1 cellular context compared by ENCODE assay signal in the genomic region with DNA sequence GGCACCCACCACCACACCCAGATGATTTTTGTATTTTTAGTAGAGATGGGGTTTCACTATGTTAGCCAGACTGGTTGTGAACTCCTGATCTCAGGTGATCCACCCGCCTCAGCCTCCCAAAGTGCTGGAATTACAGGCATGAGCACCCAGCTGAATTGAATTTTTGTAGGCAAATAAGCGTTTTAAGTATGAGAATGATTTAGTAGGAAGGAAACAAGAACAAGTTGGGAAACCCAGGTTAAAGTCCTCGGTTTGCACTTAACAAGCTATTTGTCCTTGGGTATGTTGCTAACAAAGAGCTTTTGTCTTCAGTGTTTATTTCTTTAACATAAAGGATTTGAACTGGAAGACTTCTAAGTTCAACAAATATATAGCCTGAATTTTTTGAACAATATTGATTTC.
A peak's percentile ranks its signal among the peaks of the same experiment; 100 is the strongest.
TF ChIP-seq lines count a peak whose summit lies in the region.

No MANE protein-coding gene starts in this region.

TF ChIP-seq in HepG2, 621 proteins besides CTCF, POLR2A, EP300 and RAD21 (continued from another document and continues in another):
- TF ChIP-seq, protein P1, sequence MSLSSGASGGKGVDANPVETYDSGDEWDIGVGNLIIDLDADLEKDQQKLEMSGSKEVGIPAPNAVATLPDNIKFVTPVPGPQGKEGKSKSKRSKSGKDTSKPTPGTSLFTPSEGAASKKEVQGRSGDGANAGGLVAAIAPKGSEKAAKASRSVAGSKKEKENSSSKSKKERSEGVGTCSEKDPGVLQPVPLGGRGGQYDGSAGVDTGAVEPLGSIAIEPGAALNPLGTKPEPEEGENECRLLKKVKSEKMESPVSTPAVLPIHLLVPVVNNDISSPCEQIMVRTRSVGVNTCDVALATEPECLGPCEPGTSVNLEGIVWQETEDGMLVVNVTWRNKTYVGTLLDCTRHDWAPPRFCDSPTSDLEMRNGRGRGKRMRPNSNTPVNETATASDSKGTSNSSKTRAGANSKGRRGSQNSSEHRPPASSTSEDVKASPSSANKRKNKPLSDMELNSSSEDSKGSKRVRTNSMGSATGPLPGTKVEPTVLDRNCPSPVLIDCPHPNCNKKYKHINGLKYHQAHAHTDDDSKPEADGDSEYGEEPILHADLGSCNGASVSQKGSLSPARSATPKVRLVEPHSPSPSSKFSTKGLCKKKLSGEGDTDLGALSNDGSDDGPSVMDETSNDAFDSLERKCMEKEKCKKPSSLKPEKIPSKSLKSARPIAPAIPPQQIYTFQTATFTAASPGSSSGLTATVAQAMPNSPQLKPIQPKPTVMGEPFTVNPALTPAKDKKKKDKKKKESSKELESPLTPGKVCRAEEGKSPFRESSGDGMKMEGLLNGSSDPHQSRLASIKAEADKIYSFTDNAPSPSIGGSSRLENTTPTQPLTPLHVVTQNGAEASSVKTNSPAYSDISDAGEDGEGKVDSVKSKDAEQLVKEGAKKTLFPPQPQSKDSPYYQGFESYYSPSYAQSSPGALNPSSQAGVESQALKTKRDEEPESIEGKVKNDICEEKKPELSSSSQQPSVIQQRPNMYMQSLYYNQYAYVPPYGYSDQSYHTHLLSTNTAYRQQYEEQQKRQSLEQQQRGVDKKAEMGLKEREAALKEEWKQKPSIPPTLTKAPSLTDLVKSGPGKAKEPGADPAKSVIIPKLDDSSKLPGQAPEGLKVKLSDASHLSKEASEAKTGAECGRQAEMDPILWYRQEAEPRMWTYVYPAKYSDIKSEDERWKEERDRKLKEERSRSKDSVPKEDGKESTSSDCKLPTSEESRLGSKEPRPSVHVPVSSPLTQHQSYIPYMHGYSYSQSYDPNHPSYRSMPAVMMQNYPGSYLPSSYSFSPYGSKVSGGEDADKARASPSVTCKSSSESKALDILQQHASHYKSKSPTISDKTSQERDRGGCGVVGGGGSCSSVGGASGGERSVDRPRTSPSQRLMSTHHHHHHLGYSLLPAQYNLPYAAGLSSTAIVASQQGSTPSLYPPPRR (CRISPR knock-in tag; IDR thresholded peaks at IDR 0.05; ENCODE audit: borderline replicate concordance) = peak; percentile 58; the same call in 1 of the 2 replicates
- TF ChIP-seq SUZ12 (IDR thresholded peaks at IDR 0.05; ENCODE audit: low read depth, low read length) (no peak), ZNF460 (CRISPR knock-in tag; IDR thresholded peaks at IDR 0.05; ENCODE audit: borderline replicate concordance) (peak; percentile 96), ZMYM4 (CRISPR knock-in tag; IDR thresholded peaks at IDR 0.05) (no peak), ZNF777 (CRISPR knock-in tag; IDR thresholded peaks at IDR 0.05) (no peak), YY1 (IDR thresholded peaks at IDR 0.05; ENCODE audit: insufficient read depth, insufficient replicate concordance, low read depth, low read length) (no peak), ZNF557 (CRISPR knock-in tag; IDR thresholded peaks at IDR 0.05) (no peak), PAF1 (CRISPR knock-in tag; IDR thresholded peaks at IDR 0.05) (no peak), JUND (CRISPR knock-in tag; IDR thresholded peaks at IDR 0.05) (no peak), PAWR (CRISPR knock-in tag; IDR thresholded peaks at IDR 0.05; ENCODE audit: borderline replicate concordance) (no peak), RBM22 (optimal IDR thresholded peaks at IDR 0.05; ENCODE audit: low read length) (no peak), HNRNPK (IDR thresholded peaks at IDR 0.05; ENCODE audit: low read depth, low read length, poor library complexity, severe bottlenecking) (no peak), ZNF703 (CRISPR knock-in tag; IDR thresholded peaks at IDR 0.05; ENCODE audit: borderline replicate concordance) (no peak), CAMTA2 (CRISPR knock-in tag; IDR thresholded peaks at IDR 0.05; ENCODE audit: borderline replicate concordance) (no peak), ZNF660 (CRISPR knock-in tag; IDR thresholded peaks at IDR 0.05; ENCODE audit: borderline replicate concordance, low read depth) (no peak), HOXD1 (CRISPR knock-in tag; IDR thresholded peaks at IDR 0.05) (0 out of 2 replicates have a peak, but pooled peaks have one; percentile 17), ZNF670 (CRISPR knock-in tag; IDR thresholded peaks at IDR 0.05; ENCODE audit: borderline replicate concordance) (no peak), TBX2 (CRISPR knock-in tag; IDR thresholded peaks at IDR 0.05; ENCODE audit: borderline replicate concordance) (peak; percentile 60; the same call in 1 of the 2 replicates), ZNF383 (CRISPR knock-in tag; IDR thresholded peaks at IDR 0.05; ENCODE audit: borderline replicate concordance) (no peak), ZBTB20 (CRISPR knock-in tag; IDR thresholded peaks at IDR 0.05; ENCODE audit: borderline replicate concordance, low read depth) (peak; percentile 67; the same call in 1 of the 2 replicates), CENPX (CRISPR knock-in tag; IDR thresholded peaks at IDR 0.05) (no peak), ZNF629 (CRISPR knock-in tag; conservative IDR thresholded peaks at IDR 0.05) (no peak), ZC3H4 (CRISPR knock-in tag; IDR thresholded peaks at IDR 0.05; ENCODE audit: borderline replicate concordance) (no peak), HMG20A (CRISPR knock-in tag; IDR thresholded peaks at IDR 0.05; ENCODE audit: borderline replicate concordance) (peak; percentile 81), ZKSCAN8 (CRISPR knock-in tag; IDR thresholded peaks at IDR 0.05; ENCODE audit: borderline replicate concordance) (peak; percentile 19; the same call in 1 of the 2 replicates), ZNF432 (CRISPR knock-in tag; IDR thresholded peaks at IDR 0.05; ENCODE audit: borderline replicate concordance) (no peak), ZNF619 (CRISPR knock-in tag; IDR thresholded peaks at IDR 0.05) (no peak), ZNF780A (CRISPR knock-in tag; IDR thresholded peaks at IDR 0.05) (no peak), KLF16 (CRISPR knock-in tag; IDR thresholded peaks at IDR 0.05) (peak in 1 of 2 experiments; percentile 30; a peak in 1 of 4 replicates), GFI1 (CRISPR knock-in tag; IDR thresholded peaks at IDR 0.05; ENCODE audit: borderline replicate concordance) (peak; percentile 29; the same call in 1 of the 2 replicates), ZNF556 (CRISPR knock-in tag; IDR thresholded peaks at IDR 0.05; ENCODE audit: borderline replicate concordance) (no peak), MTF2 (CRISPR knock-in tag; IDR thresholded peaks at IDR 0.05; ENCODE audit: borderline replicate concordance) (no peak), KLF6 (CRISPR knock-in tag; IDR thresholded peaks at IDR 0.05) (no peak), ARNTL (CRISPR knock-in tag; IDR thresholded peaks at IDR 0.05) (no peak), YEATS4 (CRISPR knock-in tag; IDR thresholded peaks at IDR 0.05; ENCODE audit: borderline replicate concordance) (peak; percentile 28; the same call in 1 of the 2 replicates), KDM2A (CRISPR knock-in tag; IDR thresholded peaks at IDR 0.05; ENCODE audit: borderline replicate concordance, low read depth) (no peak), ZNF33B (CRISPR knock-in tag; IDR thresholded peaks at IDR 0.05) (no peak), CREB1 (IDR thresholded peaks at IDR 0.05) (no peak), CREB1 (CRISPR knock-in tag; IDR thresholded peaks at IDR 0.05) (peak; percentile 51), YEATS2 (CRISPR knock-in tag; IDR thresholded peaks at IDR 0.05; ENCODE audit: borderline replicate concordance) (no peak), FOXA3 (CRISPR knock-in tag; IDR thresholded peaks at IDR 0.05) (peak; percentile 84), ZNF263 (CRISPR knock-in tag; IDR thresholded peaks at IDR 0.05) (0 out of 2 replicates have a peak, but pooled peaks have one; percentile 19), ZNF792 (CRISPR knock-in tag; IDR thresholded peaks at IDR 0.05) (no peak), ZIK1 (CRISPR knock-in tag; IDR thresholded peaks at IDR 0.05; ENCODE audit: borderline replicate concordance, low read depth) (no peak), ZNF317 (CRISPR knock-in tag; IDR thresholded peaks at IDR 0.05) (no peak)
- TF ChIP-seq, protein P2, sequence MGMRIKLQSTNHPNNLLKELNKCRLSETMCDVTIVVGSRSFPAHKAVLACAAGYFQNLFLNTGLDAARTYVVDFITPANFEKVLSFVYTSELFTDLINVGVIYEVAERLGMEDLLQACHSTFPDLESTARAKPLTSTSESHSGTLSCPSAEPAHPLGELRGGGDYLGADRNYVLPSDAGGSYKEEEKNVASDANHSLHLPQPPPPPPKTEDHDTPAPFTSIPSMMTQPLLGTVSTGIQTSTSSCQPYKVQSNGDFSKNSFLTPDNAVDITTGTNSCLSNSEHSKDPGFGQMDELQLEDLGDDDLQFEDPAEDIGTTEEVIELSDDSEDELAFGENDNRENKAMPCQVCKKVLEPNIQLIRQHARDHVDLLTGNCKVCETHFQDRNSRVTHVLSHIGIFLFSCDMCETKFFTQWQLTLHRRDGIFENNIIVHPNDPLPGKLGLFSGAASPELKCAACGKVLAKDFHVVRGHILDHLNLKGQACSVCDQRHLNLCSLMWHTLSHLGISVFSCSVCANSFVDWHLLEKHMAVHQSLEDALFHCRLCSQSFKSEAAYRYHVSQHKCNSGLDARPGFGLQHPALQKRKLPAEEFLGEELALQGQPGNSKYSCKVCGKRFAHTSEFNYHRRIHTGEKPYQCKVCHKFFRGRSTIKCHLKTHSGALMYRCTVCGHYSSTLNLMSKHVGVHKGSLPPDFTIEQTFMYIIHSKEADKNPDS (CRISPR knock-in tag; IDR thresholded peaks at IDR 0.05) = no peak
- TF ChIP-seq, protein P3, sequence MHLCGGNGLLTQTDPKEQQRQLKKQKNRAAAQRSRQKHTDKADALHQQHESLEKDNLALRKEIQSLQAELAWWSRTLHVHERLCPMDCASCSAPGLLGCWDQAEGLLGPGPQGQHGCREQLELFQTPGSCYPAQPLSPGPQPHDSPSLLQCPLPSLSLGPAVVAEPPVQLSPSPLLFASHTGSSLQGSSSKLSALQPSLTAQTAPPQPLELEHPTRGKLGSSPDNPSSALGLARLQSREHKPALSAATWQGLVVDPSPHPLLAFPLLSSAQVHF (CRISPR knock-in tag; IDR thresholded peaks at IDR 0.05) = no peak
- TF ChIP-seq, protein P4, sequence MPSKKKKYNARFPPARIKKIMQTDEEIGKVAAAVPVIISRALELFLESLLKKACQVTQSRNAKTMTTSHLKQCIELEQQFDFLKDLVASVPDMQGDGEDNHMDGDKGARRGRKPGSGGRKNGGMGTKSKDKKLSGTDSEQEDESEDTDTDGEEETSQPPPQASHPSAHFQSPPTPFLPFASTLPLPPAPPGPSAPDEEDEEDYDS (CRISPR knock-in tag; IDR thresholded peaks at IDR 0.05) = no peak
- TF ChIP-seq, protein P5, sequence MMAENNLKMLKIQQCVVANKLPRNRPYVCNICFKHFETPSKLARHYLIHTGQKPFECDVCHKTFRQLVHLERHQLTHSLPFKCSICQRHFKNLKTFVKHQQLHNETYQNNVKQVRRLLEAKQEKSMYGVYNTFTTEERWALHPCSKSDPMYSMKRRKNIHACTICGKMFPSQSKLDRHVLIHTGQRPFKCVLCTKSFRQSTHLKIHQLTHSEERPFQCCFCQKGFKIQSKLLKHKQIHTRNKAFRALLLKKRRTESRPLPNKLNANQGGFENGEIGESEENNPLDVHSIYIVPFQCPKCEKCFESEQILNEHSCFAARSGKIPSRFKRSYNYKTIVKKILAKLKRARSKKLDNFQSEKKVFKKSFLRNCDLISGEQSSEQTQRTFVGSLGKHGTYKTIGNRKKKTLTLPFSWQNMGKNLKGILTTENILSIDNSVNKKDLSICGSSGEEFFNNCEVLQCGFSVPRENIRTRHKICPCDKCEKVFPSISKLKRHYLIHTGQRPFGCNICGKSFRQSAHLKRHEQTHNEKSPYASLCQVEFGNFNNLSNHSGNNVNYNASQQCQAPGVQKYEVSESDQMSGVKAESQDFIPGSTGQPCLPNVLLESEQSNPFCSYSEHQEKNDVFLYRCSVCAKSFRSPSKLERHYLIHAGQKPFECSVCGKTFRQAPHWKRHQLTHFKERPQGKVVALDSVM (CRISPR knock-in tag; IDR thresholded peaks at IDR 0.05) = no peak
- TF ChIP-seq, protein P6, sequence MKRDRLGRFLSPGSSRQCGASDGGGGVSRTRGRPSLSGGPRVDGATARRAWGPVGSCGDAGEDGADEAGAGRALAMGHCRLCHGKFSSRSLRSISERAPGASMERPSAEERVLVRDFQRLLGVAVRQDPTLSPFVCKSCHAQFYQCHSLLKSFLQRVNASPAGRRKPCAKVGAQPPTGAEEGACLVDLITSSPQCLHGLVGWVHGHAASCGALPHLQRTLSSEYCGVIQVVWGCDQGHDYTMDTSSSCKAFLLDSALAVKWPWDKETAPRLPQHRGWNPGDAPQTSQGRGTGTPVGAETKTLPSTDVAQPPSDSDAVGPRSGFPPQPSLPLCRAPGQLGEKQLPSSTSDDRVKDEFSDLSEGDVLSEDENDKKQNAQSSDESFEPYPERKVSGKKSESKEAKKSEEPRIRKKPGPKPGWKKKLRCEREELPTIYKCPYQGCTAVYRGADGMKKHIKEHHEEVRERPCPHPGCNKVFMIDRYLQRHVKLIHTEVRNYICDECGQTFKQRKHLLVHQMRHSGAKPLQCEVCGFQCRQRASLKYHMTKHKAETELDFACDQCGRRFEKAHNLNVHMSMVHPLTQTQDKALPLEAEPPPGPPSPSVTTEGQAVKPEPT (CRISPR knock-in tag; IDR thresholded peaks at IDR 0.05; ENCODE audit: low read depth) = no peak
- TF ChIP-seq, protein P7, sequence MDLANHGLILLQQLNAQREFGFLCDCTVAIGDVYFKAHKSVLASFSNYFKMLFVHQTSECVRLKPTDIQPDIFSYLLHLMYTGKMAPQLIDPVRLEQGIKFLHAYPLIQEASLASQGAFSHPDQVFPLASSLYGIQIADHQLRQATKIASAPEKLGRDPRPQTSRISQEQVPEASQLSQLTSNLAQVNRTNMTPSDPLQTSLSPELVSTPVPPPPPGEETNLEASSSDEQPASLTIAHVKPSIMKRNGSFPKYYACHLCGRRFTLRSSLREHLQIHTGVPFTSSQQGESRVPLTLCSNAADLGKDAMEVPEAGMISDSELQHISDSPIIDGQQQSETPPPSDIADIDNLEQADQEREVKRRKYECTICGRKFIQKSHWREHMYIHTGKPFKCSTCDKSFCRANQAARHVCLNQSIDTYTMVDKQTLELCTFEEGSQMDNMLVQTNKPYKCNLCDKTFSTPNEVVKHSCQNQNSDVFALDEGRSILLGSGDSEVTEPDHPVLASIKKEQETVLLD (CRISPR knock-in tag; IDR thresholded peaks at IDR 0.05; ENCODE audit: low read depth) = no peak
- TF ChIP-seq, protein P8, sequence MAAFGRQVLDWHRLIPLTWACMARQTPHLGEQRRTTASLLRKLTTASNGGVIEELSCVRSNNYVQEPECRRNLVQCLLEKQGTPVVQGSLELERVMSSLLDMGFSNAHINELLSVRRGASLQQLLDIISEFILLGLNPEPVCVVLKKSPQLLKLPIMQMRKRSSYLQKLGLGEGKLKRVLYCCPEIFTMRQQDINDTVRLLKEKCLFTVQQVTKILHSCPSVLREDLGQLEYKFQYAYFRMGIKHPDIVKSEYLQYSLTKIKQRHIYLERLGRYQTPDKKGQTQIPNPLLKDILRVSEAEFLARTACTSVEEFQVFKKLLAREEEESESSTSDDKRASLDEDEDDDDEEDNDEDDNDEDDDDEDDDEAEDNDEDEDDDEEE (CRISPR knock-in tag; IDR thresholded peaks at IDR 0.05) = no peak
- TF ChIP-seq, protein P9, sequence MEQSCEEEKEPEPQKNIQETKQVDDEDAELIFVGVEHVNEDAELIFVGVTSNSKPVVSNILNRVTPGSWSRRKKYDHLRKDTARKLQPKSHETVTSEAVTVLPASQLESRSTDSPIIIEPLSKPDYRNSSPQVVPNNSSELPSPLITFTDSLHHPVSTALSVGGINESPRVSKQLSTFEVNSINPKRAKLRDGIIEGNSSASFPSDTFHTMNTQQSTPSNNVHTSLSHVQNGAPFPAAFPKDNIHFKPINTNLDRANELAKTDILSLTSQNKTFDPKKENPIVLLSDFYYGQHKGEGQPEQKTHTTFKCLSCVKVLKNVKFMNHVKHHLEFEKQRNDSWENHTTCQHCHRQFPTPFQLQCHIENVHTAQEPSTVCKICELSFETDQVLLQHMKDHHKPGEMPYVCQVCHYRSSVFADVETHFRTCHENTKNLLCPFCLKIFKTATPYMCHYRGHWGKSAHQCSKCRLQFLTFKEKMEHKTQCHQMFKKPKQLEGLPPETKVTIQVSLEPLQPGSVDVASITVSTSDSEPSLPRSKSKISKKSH (CRISPR knock-in tag; IDR thresholded peaks at IDR 0.05; ENCODE audit: borderline replicate concordance) = no peak
